In genomic region chr9:131010482-131011273, GRCh38 we compare ENCODE assay signal across 12 cellular contexts.
"Had no signal": no experiment of that assay in that cellular context is flagged by ENCODE, and none has a peak within 500 bp of the region (broad histone marks: within the 10 kb centered on the region; RNA-seq: fewer than 3 reads in every experiment).

No MANE protein-coding gene starts in this region.

- DNase-seq: activated CD4-positive, alpha-beta T cell treated with anti-CD3 and anti-CD28 coated beads for 4 hours; activated CD8-positive, alpha-beta memory T cell treated with anti-CD3 and anti-CD28 coated beads, Interleukin-2, amount 50 U/mL, for 4 hours; activated CD8-positive, alpha-beta T cell treated with anti-CD3 and anti-CD28 coated beads for 36 hours; activated naive CD8-positive, alpha-beta T cell treated with anti-CD3 and anti-CD28 coated beads, Interleukin-2, amount 50 U/mL, for 24 hours; activated T-cell treated with anti-CD3 and anti-CD28 coated beads, Interleukin-2, amount 50 U/mL, for 72 hours; gastrocnemius medialis; retina; stomach; T-helper 1 cell; tibial artery; WERI-Rb-1 had no signal

- ATAC-seq: activated CD8-positive, alpha-beta T cell treated with anti-CD3 and anti-CD28 coated beads for 36 hours; activated naive CD8-positive, alpha-beta T cell treated with anti-CD3 and anti-CD28 coated beads, Interleukin-2, amount 50 U/mL, for 24 hours; activated T-cell treated with anti-CD3 and anti-CD28 coated beads, Interleukin-2, amount 50 U/mL, for 72 hours; gastrocnemius medialis had no signal

- H3K4me1 Mint-ChIP-seq: activated naive CD8-positive, alpha-beta T cell treated with anti-CD3 and anti-CD28 coated beads, Interleukin-2, amount 50 U/mL, for 24 hours had no signal

- H3K27ac Mint-ChIP-seq: activated CD8-positive, alpha-beta T cell treated with anti-CD3 and anti-CD28 coated beads for 36 hours; activated naive CD8-positive, alpha-beta T cell treated with anti-CD3 and anti-CD28 coated beads, Interleukin-2, amount 50 U/mL, for 24 hours; activated T-cell treated with anti-CD3 and anti-CD28 coated beads, Interleukin-2, amount 50 U/mL, for 72 hours had no signal

- H3K4me3 ChIP-seq: cardiac muscle cell, gastrocnemius medialis, stomach, tibial artery had no signal

- H3K9me3 ChIP-seq: gastrocnemius medialis, stomach, tibial artery had no signal

- H3K9me3 Mint-ChIP-seq: activated CD8-positive, alpha-beta T cell treated with anti-CD3 and anti-CD28 coated beads for 36 hours; activated naive CD8-positive, alpha-beta T cell treated with anti-CD3 and anti-CD28 coated beads, Interleukin-2, amount 50 U/mL, for 24 hours; activated T-cell treated with anti-CD3 and anti-CD28 coated beads, Interleukin-2, amount 50 U/mL, for 72 hours had no signal

- H3K27ac ChIP-seq: cardiac muscle cell, gastrocnemius medialis, stomach, tibial artery, WERI-Rb-1 had no signal

- H3K4me1 ChIP-seq: gastrocnemius medialis had no signal

- H3K4me3 Mint-ChIP-seq: activated CD8-positive, alpha-beta T cell treated with anti-CD3 and anti-CD28 coated beads for 36 hours; activated naive CD8-positive, alpha-beta T cell treated with anti-CD3 and anti-CD28 coated beads, Interleukin-2, amount 50 U/mL, for 24 hours; activated T-cell treated with anti-CD3 and anti-CD28 coated beads, Interleukin-2, amount 50 U/mL, for 72 hours had no signal

- H3K36me3 ChIP-seq: cardiac muscle cell, gastrocnemius medialis, stomach, tibial artery, WERI-Rb-1 had no signal
